Comparison of ENCODE assay signal across 20 cellular contexts in the genomic region with DNA sequence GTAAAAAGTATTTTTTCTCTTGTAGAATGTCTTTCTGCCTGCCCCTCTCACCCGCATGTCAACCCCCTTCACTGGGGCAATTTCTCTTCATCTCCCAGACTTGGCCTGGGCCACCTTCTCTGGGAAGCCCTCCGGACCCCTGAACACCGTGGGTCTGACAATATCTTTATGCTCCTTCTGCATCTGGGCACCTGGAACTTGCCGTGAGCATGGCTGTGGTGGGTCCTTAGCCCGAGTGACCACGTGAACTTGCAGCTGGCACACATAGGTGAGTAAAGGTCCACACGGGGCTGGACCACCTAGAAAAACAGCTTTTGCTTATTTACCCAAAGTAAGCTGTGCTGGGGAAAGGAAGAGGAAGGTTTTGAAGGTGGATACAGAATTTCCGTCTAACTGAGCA.
DNase-seq lines count a peak whose midpoint lies in the region; TF ChIP-seq lines count a peak whose summit lies in the region.
"Had no signal": no experiment of that assay in that cellular context is flagged by ENCODE, and none has a peak within 500 bp of the region (broad histone marks: within the 10 kb centered on the region; RNA-seq: fewer than 3 reads in every experiment).

No MANE protein-coding gene starts in this region.

- peaks cover 8% of the 10 kb centered on the region for H3K27me3 Mint-ChIP-seq in activated naive CD4-positive, alpha-beta T cell treated with anti-CD3 and anti-CD28 coated beads, Interleukin-2, amount 50 U/mL, for 24 hours
- H3K27me3 Mint-ChIP-seq in endothelial cell (ENCODE audit: unreplicated experiment): peaks cover 12% of the 10 kb centered on the region

- no peak overlapping the region for H4K91ac ChIP-seq in neuronal stem cell (ENCODE audit: low read depth, low read length, poor library complexity)

- H3K36me3 ChIP-seq in neuronal stem cell (replicated peaks in 1 of 2; ENCODE audit: control insufficient read depth in 2 of 2, insufficient read depth in 2 of 2, low read length in 2 of 2) (no peaks in the 10 kb centered on the region), breast epithelium (no peaks in the 10 kb centered on the region)
- H3K36me3 ChIP-seq: BE2C had no signal

- no peak for TF ChIP-seq CTCF in endothelial cell (IDR thresholded peaks at IDR 0.05; ENCODE audit: unreplicated experiment)
- no peak for TF ChIP-seq CTCF in breast epithelium (IDR thresholded peaks at IDR 0.05)

- H3K27me3 ChIP-seq in neuronal stem cell (ENCODE audit: control insufficient read depth in 3 of 3, insufficient read depth in 3 of 3, low read depth in 1 of 3, low read length in 3 of 3) (no peaks in the 10 kb centered on the region), breast epithelium (no peaks in the 10 kb centered on the region)
- H3K27me3 ChIP-seq: BE2C had no signal

- WGBS in neuronal stem cell (ENCODE audit: extremely low coverage in 2 of 2, insufficient read length in 2 of 2, insufficient replicate concordance in 1 of 2), 2 donors: no CpG with 5 or more reads among the region's 8 CpGs

- H2AK5ac ChIP-seq in neuronal stem cell (ENCODE audit: low read depth, low read length): peak overlapping the region; percentile 50

- no peak overlapping the region for H3K4me2 ChIP-seq in neuronal stem cell (ENCODE audit: insufficient read depth, low read length, poor library complexity, severe bottlenecking)
- H3K4me2 ChIP-seq: A549 had no signal

- H3K4me3 ChIP-seq in neuronal stem cell (ENCODE audit: low read length in 2 of 2) (no peak overlapping the region), breast epithelium (no peak overlapping the region)
- H3K4me3 ChIP-seq: A549, GM23248 had no signal

- no peak overlapping the region for H2BK12ac ChIP-seq in neuronal stem cell (ENCODE audit: low read length)

- H3K9me3 ChIP-seq in neuronal stem cell (replicated peaks in 1 of 2; ENCODE audit: control insufficient read depth in 2 of 2, insufficient read depth in 1 of 2, low read depth in 1 of 2, low read length in 2 of 2) (peaks cover 2 to 7% of the 10 kb centered on the region in 2 donors), breast epithelium (no peaks in the 10 kb centered on the region)
- H3K9me3 ChIP-seq: BE2C had no signal

- H2BK5ac ChIP-seq in neuronal stem cell (ENCODE audit: low read length): no peak overlapping the region

- H3K27ac ChIP-seq in neuronal stem cell (replicated peaks; ENCODE audit: low read length) (no peak overlapping the region), breast epithelium (no peak overlapping the region)
- H3K27ac ChIP-seq: A549, GM23248 had no signal

- peak overlapping the region; percentile 66 for H3K14ac ChIP-seq in neuronal stem cell (ENCODE audit: low read length)

- H3K4me3 Mint-ChIP-seq in activated naive CD4-positive, alpha-beta T cell treated with anti-CD3 and anti-CD28 coated beads, Interleukin-2, amount 50 U/mL, for 24 hours: no peak overlapping the region
- H3K4me3 Mint-ChIP-seq in endothelial cell (ENCODE audit: unreplicated experiment): peak overlapping the region; percentile 27
- H3K4me3 Mint-ChIP-seq: CD4-positive, CD25-positive, alpha-beta regulatory T cell; CD8-positive, alpha-beta T cell had no signal

- no peak overlapping the region for H3K4ac ChIP-seq in neuronal stem cell (ENCODE audit: low read length)

- H3K36me3 Mint-ChIP-seq in activated naive CD4-positive, alpha-beta T cell treated with anti-CD3 and anti-CD28 coated beads, Interleukin-2, amount 50 U/mL, for 24 hours: peaks cover 8% of the 10 kb centered on the region
- H3K36me3 Mint-ChIP-seq in endothelial cell (ENCODE audit: low read depth, unreplicated experiment): peaks cover 26% of the 10 kb centered on the region
- H3K36me3 Mint-ChIP-seq: CD4-positive, CD25-positive, alpha-beta regulatory T cell; CD8-positive, alpha-beta T cell had no signal

- no peak overlapping the region for H3K23ac ChIP-seq in neuronal stem cell (ENCODE audit: low read depth, low read length, poor library complexity)

- no peak for TF ChIP-seq POLR2A in breast epithelium (IDR thresholded peaks at IDR 0.05)

- no peak overlapping the region for H2BK15ac ChIP-seq in neuronal stem cell (ENCODE audit: low read length)

- intact Hi-C loops in breast epithelium (cut with DNase I; ENCODE audit: low total_unique reads): no loop called here

- H3K79me1 ChIP-seq in neuronal stem cell (ENCODE audit: low read depth, low read length): peaks cover 2% of the 10 kb centered on the region

- peak overlapping the region; percentile 55 for H3K27ac Mint-ChIP-seq in activated naive CD4-positive, alpha-beta T cell treated with anti-CD3 and anti-CD28 coated beads, Interleukin-2, amount 50 U/mL, for 24 hours
- peak overlapping the region; percentile 53 for H3K27ac Mint-ChIP-seq in endothelial cell (ENCODE audit: unreplicated experiment)
- H3K27ac Mint-ChIP-seq: CD4-positive, CD25-positive, alpha-beta regulatory T cell; CD8-positive, alpha-beta T cell had no signal

- peaks cover 14% of the 10 kb centered on the region for H3K9me3 Mint-ChIP-seq in activated naive CD4-positive, alpha-beta T cell treated with anti-CD3 and anti-CD28 coated beads, Interleukin-2, amount 50 U/mL, for 24 hours
- peaks cover 45% of the 10 kb centered on the region for H3K9me3 Mint-ChIP-seq in endothelial cell (ENCODE audit: unreplicated experiment)

- no peak overlapping the region for H4K8ac ChIP-seq in neuronal stem cell (ENCODE audit: low read depth, low read length)

- peaks cover 12% of the 10 kb centered on the region for H3K4me1 Mint-ChIP-seq in activated naive CD4-positive, alpha-beta T cell treated with anti-CD3 and anti-CD28 coated beads, Interleukin-2, amount 50 U/mL, for 24 hours
- H3K4me1 Mint-ChIP-seq in endothelial cell (ENCODE audit: unreplicated experiment): no peaks in the 10 kb centered on the region
- H3K4me1 Mint-ChIP-seq: CD4-positive, CD25-positive, alpha-beta regulatory T cell had no signal

- H3K18ac ChIP-seq in neuronal stem cell (ENCODE audit: low read length): peak overlapping the region; percentile 17

- no peak overlapping the region for H3K9ac ChIP-seq in neuronal stem cell (ENCODE audit: low read depth, low read length, poor library complexity)
- H3K9ac ChIP-seq: GM23248 had no signal

- H2AFZ ChIP-seq in neuronal stem cell (ENCODE audit: low read length): no peak overlapping the region
- H2AFZ ChIP-seq: GM23248 had no signal

- DNase-seq in activated naive CD4-positive, alpha-beta T cell (lab: John Stamatoyannopoulos, UW): no peak
- DNase-seq in endothelial cell (ENCODE audit: low spot score) (no peak), neuronal stem cell (ENCODE audit: low spot score) (no peak), breast epithelium (ENCODE audit: low spot score in 2 of 2) (no peak), NCI-H2171 (lab: John Stamatoyannopoulos, UW) (no peak)
- DNase-seq: 8988T; ACHN; AML-193; BE2C; C1 segment of cervical spinal cord; Caco-2; CD4-positive, CD25-positive, alpha-beta regulatory T cell; CD8-positive, alpha-beta T cell; DMS153; DND-41; GM23248; H7; HCEC 1CT had no signal

- H2BK120ac ChIP-seq in neuronal stem cell (ENCODE audit: low read depth, low read length): no peak overlapping the region

- H3K4me1 ChIP-seq in neuronal stem cell (ENCODE audit: control insufficient read depth in 2 of 2, insufficient read depth in 1 of 2, low read depth in 1 of 2, low read length in 2 of 2) (no peaks in the 10 kb centered on the region), breast epithelium (no peaks in the 10 kb centered on the region)
- H3K4me1 ChIP-seq: A549, BE2C, Caco-2 had no signal
